In genomic region chr6:33432546-33432945, GRCh38 we compare ENCODE assay signal across 11 cellular contexts. TPM values are rescaled to one million over a fixed set of nuclear protein-coding genes. Genes with fewer than 3 reads are reported as not detected.
A peak's percentile ranks its signal among the peaks of the same experiment; 100 is the strongest.
DNase-seq lines count a peak whose midpoint lies in the region; ATAC-seq and TF ChIP-seq lines count a peak whose summit lies in the region.
"Had no signal": no experiment of that assay in that cellular context is flagged by ENCODE, and none has a peak within 500 bp of the region (broad histone marks: within the 10 kb centered on the region; RNA-seq: fewer than 3 reads in every experiment).

No MANE protein-coding gene starts in this region.

- H3K4me1 Mint-ChIP-seq in CD8-positive, alpha-beta memory T cell = peaks cover 50 to 58% (median 53%) of the 10 kb centered on the region in 3 donors
- H3K4me1 Mint-ChIP-seq in neural crest cell = peaks cover 56% of the 10 kb centered on the region

- DNase-seq in CD8-positive, alpha-beta memory T cell = no peak
- DNase-seq in coronary artery (ENCODE audit: low spot score) = no peak
- no peak for DNase-seq in neural crest cell (ENCODE audit: low read depth, low spot score)
- DNase-seq in NCI-H2081 (lab: John Stamatoyannopoulos, UW) = no peak
- DNase-seq: adrenal gland, testis, WERI-Rb-1 had no signal

- H3K9me3 Mint-ChIP-seq in CD8-positive, alpha-beta memory T cell = no peaks in the 10 kb centered on the region
- no peaks in the 10 kb centered on the region for H3K9me3 Mint-ChIP-seq in neural crest cell

- CTCF ChIA-PET in CD8-positive, alpha-beta memory T cell (lab: Charles Lee) = no interaction called here

- H3K9ac ChIP-seq in HUES6 (ENCODE audit: low read length) = peak overlapping the region; percentile 88

- no peaks in the 10 kb centered on the region for H3K9me3 ChIP-seq in CD8-positive, alpha-beta memory T cell (ENCODE audit: low read length)
- no peaks in the 10 kb centered on the region for H3K9me3 ChIP-seq in HUES6 (ENCODE audit: control insufficient read depth, insufficient read depth, low read depth, low read length)
- H3K9me3 ChIP-seq: adrenal gland, testis had no signal

- H3K27me3 ChIP-seq in CD8-positive, alpha-beta memory T cell (ENCODE audit: insufficient read depth, low read length, poor library complexity, severe bottlenecking) = no peaks in the 10 kb centered on the region
- no peaks in the 10 kb centered on the region for H3K27me3 ChIP-seq in HUES6 (ENCODE audit: control insufficient read depth, insufficient read depth, low read length)
- H3K27me3 ChIP-seq: adrenal gland, testis had no signal

- TF ChIP-seq CTCF in coronary artery (IDR thresholded peaks at IDR 0.05) (no peak), neural crest cell (conservative IDR thresholded peaks at IDR 0.05) (no peak)

- ATAC-seq in HG03354 (IDR thresholded peaks at IDR 0.05; ENCODE audit: poor library complexity, severe bottlenecking, unreplicated experiment) (no peak), GM19023 (IDR thresholded peaks at IDR 0.05; ENCODE audit: unreplicated experiment) (no peak), HG02763 (IDR thresholded peaks at IDR 0.05; ENCODE audit: unreplicated experiment) (no peak)

- H3K4me1 ChIP-seq in CD8-positive, alpha-beta memory T cell (ENCODE audit: insufficient read depth, low read length) = peaks cover 50% of the 10 kb centered on the region
- peaks cover 58% of the 10 kb centered on the region for H3K4me1 ChIP-seq in HUES6 (ENCODE audit: control insufficient read depth, insufficient read depth, low read length)

- H3K27me3 Mint-ChIP-seq in CD8-positive, alpha-beta memory T cell = peaks cover 0 to 4% of the 10 kb centered on the region in 2 donors
- H3K27me3 Mint-ChIP-seq in neural crest cell (ENCODE audit: low read depth) = no peaks in the 10 kb centered on the region

- H3K27ac ChIP-seq in CD8-positive, alpha-beta memory T cell (ENCODE audit: low read depth, low read length) = no peak overlapping the region
- H3K27ac ChIP-seq in HUES6 (ENCODE audit: low read depth, low read length) (peak overlapping the region; percentile 98; the same call in 1 of the 2 replicates), coronary artery (peak overlapping the region; percentile 66 to 70)
- H3K27ac ChIP-seq: adrenal gland, testis, WERI-Rb-1 had no signal

- H3K36me3 ChIP-seq in CD8-positive, alpha-beta memory T cell (ENCODE audit: insufficient read depth, low read length) = peaks cover 5% of the 10 kb centered on the region
- peaks cover 27% of the 10 kb centered on the region for H3K36me3 ChIP-seq in HUES6 (ENCODE audit: control insufficient read depth, insufficient read depth, low read length)

- peaks cover 3 to 40% (median 7%) of the 10 kb centered on the region in 3 donors for H3K36me3 Mint-ChIP-seq in CD8-positive, alpha-beta memory T cell
- peaks cover 7% of the 10 kb centered on the region for H3K36me3 Mint-ChIP-seq in neural crest cell (ENCODE audit: low read depth)

- no peak overlapping the region for H3K4me3 ChIP-seq in CD8-positive, alpha-beta memory T cell (ENCODE audit: low read length)
- H3K4me3 ChIP-seq in HUES6 (ENCODE audit: low read depth, low read length) (peak overlapping the region; percentile 79), coronary artery (no peak overlapping the region)
- H3K4me3 ChIP-seq: adrenal gland, testis had no signal

- POLR2A ChIA-PET in CD8-positive, alpha-beta memory T cell (lab: Charles Lee) = no interaction called here

- H3K4me3 Mint-ChIP-seq in CD8-positive, alpha-beta memory T cell = peak overlapping the region in 6 of 7 donors; percentile 45 to 88 (median 72)
- H3K4me3 Mint-ChIP-seq in neural crest cell = peak overlapping the region; percentile 95

- peak overlapping the region; percentile 56 to 95 (median 88) for H3K27ac Mint-ChIP-seq in CD8-positive, alpha-beta memory T cell
- H3K27ac Mint-ChIP-seq in neural crest cell (ENCODE audit: unreplicated experiment) = no peak overlapping the region

RNA-seq across cellular contexts. Expression of gene SYNGAP1, which starts 12.7 kb away (rescaled TPM):
- total RNA-seq in CD8-positive, alpha-beta memory T cell = 10 to 100 TPM; 22.6 to 24.9 TPM
- 1.0 TPM for polyA plus RNA-seq in CD8-positive, alpha-beta memory T cell
- total RNA-seq in neural crest cell = 72.4 and 73.5 TPM in 2 replicates

RNA-seq across cellular contexts. Expression of gene CUTA, which starts 14.6 kb away (rescaled TPM):
- 100 to 1,000 TPM; 149 to 164 TPM for total RNA-seq in CD8-positive, alpha-beta memory T cell
- 451 TPM for polyA plus RNA-seq in CD8-positive, alpha-beta memory T cell
- total RNA-seq in neural crest cell = 319 and 326 TPM in 2 replicates

RNA-seq across cellular contexts. Expression of gene PHF1, which starts 21.7 kb away (rescaled TPM):
- total RNA-seq in CD8-positive, alpha-beta memory T cell = 10 to 100 TPM; 38.5 to 43.3 TPM
- 76.5 TPM for polyA plus RNA-seq in CD8-positive, alpha-beta memory T cell
- 63.5 and 70.5 TPM in 2 replicates for total RNA-seq in neural crest cell

RNA-seq across cellular contexts. Expression of gene ZBTB9, which starts 21.8 kb away (rescaled TPM):
- total RNA-seq in CD8-positive, alpha-beta memory T cell = 10 to 100 TPM; 16.4 to 16.5 TPM
- polyA plus RNA-seq in CD8-positive, alpha-beta memory T cell = 9.1 TPM
- total RNA-seq in neural crest cell = 18.4 and 21.1 TPM in 2 replicates

RNA-seq across cellular contexts. Expression of gene KIFC1, which starts 40.9 kb away (rescaled TPM):
- total RNA-seq in CD8-positive, alpha-beta memory T cell = 10 to 100 TPM; 51.6 to 52.7 TPM
- 0.39 TPM for polyA plus RNA-seq in CD8-positive, alpha-beta memory T cell
- total RNA-seq in neural crest cell = 123 and 124 TPM in 2 replicates
